ENCODE assay signal across 27 cellular contexts in the genomic region with DNA sequence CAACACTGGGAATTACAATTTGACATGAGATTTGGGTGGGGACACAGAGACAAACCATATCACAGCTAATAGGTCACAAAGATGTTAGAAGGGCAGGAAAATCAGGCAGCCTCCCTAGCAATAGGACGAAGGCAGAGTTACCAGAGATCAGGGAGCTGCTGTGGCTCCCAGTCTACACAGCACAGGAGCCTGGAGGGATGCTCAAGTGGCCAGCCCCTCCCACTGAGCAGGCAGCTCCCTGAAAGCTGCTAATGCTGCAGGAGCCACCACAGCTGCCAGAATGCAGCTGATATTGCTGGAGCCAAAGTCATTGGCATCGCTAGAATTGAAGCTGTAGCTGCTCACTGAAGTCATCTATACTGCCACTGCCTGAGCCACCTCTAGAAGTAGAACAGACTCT. TPM values are rescaled to one million over a fixed set of nuclear protein-coding genes. Genes with fewer than 3 reads are reported as not detected.
"Had no signal": no experiment of that assay in that cellular context is flagged by ENCODE, and none has a peak within 500 bp of the region (broad histone marks: within the 10 kb centered on the region; RNA-seq: fewer than 3 reads in every experiment).

No MANE protein-coding gene starts in this region.

- H3K36me3 ChIP-seq: esophagus muscularis mucosa, gastrocnemius medialis, spleen, tibial artery, upper lobe of left lung, uterus had no signal

- H3K4me3 ChIP-seq: esophagus muscularis mucosa, gastrocnemius medialis, lung, spleen, tibial artery, upper lobe of left lung, uterus had no signal

- H3K4me1 ChIP-seq: esophagus muscularis mucosa, gastrocnemius medialis, spleen, tibial artery, upper lobe of left lung, uterus had no signal

- H3K9me3 ChIP-seq: esophagus muscularis mucosa, gastrocnemius medialis, spleen, tibial artery, upper lobe of left lung, uterus had no signal

- H3K4me3 Mint-ChIP-seq: dendritic cell treated with granulocyte-macrophage colony-stimulating factor and Interleukin-4, amounts not matched to agents 40 ng/mL and 50 ng/mL, for 4 days; effector memory CD8-positive, alpha-beta T cell; naive thymus-derived CD4-positive, alpha-beta T cell; stimulated activated memory B cell treated with anti-CD40 and anti-IgM and Interleukin-4, amounts not matched to agents 10 μg/mL and 1 μg/mL and 100 μg/mL, for 72 hours; stimulated activated naive CD8-positive, alpha-beta T cell treated with anti-CD3 and anti-CD28 coated beads, Interleukin-15, Interleukin-2, amounts not matched to agents 100 ng/mL and 50 ng/mL, for 24 hours had no signal

- H3K4me1 Mint-ChIP-seq: naive thymus-derived CD4-positive, alpha-beta T cell; stimulated activated memory B cell treated with anti-CD40 and anti-IgM and Interleukin-4, amounts not matched to agents 10 μg/mL and 1 μg/mL and 100 μg/mL, for 72 hours had no signal

- H3K27me3 ChIP-seq: esophagus muscularis mucosa, gastrocnemius medialis, spleen, upper lobe of left lung, uterus had no signal

- H3K36me3 Mint-ChIP-seq: naive thymus-derived CD4-positive, alpha-beta T cell; stimulated activated memory B cell treated with anti-CD40 and anti-IgM and Interleukin-4, amounts not matched to agents 10 μg/mL and 1 μg/mL and 100 μg/mL, for 72 hours had no signal

- H3K27ac Mint-ChIP-seq: dendritic cell treated with granulocyte-macrophage colony-stimulating factor and Interleukin-4, amounts not matched to agents 40 ng/mL and 50 ng/mL, for 4 days; effector memory CD8-positive, alpha-beta T cell; stimulated activated memory B cell treated with anti-CD40 and anti-IgM and Interleukin-4, amounts not matched to agents 10 μg/mL and 1 μg/mL and 100 μg/mL, for 72 hours; stimulated activated naive CD8-positive, alpha-beta T cell treated with anti-CD3 and anti-CD28 coated beads, Interleukin-15, Interleukin-2, amounts not matched to agents 100 ng/mL and 50 ng/mL, for 24 hours had no signal

- ATAC-seq: effector memory CD8-positive, alpha-beta T cell; gastrocnemius medialis; left colon; left ventricle myocardium superior; naive thymus-derived CD4-positive, alpha-beta T cell; sciatic nerve; stimulated activated memory B cell treated with anti-CD40 and anti-IgM and Interleukin-4, amounts not matched to agents 10 μg/mL and 1 μg/mL and 100 μg/mL, for 72 hours had no signal

- DNase-seq: effector memory CD8-positive, alpha-beta T cell; gastrocnemius medialis; left colon; left ventricle myocardium superior; mesenchymal stem cell; naive thymus-derived CD4-positive, alpha-beta T cell; posterior cingulate gyrus; spleen; stimulated activated CD4-positive, alpha-beta T cell treated with anti-CD3 and anti-CD28 coated beads, Interleukin-15, amount 100 ng/mL, for 24 hours; stimulated activated CD4-positive, alpha-beta T cell treated with anti-CD3 and anti-CD28 coated beads, Interleukin-1b, Interleukin-23, amount 100 ng/mL, for 48 hours; stimulated activated CD4-positive, alpha-beta T cell treated with anti-CD3 and anti-CD28 coated beads, Interleukin-4, amount 100 ng/mL, for 24 hours; tibial artery; upper lobe of left lung; uterus had no signal

- H3K9me3 Mint-ChIP-seq: dendritic cell treated with granulocyte-macrophage colony-stimulating factor and Interleukin-4, amounts not matched to agents 40 ng/mL and 50 ng/mL, for 4 days; effector memory CD8-positive, alpha-beta T cell; naive thymus-derived CD4-positive, alpha-beta T cell; stimulated activated memory B cell treated with anti-CD40 and anti-IgM and Interleukin-4, amounts not matched to agents 10 μg/mL and 1 μg/mL and 100 μg/mL, for 72 hours; stimulated activated naive CD8-positive, alpha-beta T cell treated with anti-CD3 and anti-CD28 coated beads, Interleukin-15, Interleukin-2, amounts not matched to agents 100 ng/mL and 50 ng/mL, for 24 hours had no signal

- H3K27ac ChIP-seq: epithelial cell of prostate, esophagus muscularis mucosa, gastrocnemius medialis, spleen, tibial artery, upper lobe of left lung, uterus had no signal

- H3K27me3 Mint-ChIP-seq: stimulated activated memory B cell treated with anti-CD40 and anti-IgM and Interleukin-4, amounts not matched to agents 10 μg/mL and 1 μg/mL and 100 μg/mL, for 72 hours; stimulated activated naive CD8-positive, alpha-beta T cell treated with anti-CD3 and anti-CD28 coated beads, Interleukin-15, Interleukin-2, amounts not matched to agents 100 ng/mL and 50 ng/mL, for 24 hours had no signal

RNA-seq across cellular contexts. Expression of a gene that starts 51.0 kb away (rescaled TPM):
- total RNA-seq: esophagus muscularis mucosa, fibroblast of villous mesenchyme, gastrocnemius medialis, kidney epithelial cell, left ventricle myocardium superior, osteocyte, pulmonary artery endothelial cell, temporal lobe had no signal
- polyA plus RNA-seq: naive thymus-derived CD4-positive, alpha-beta T cell; neural cell had no signal
